ENCODE assay signal across 21 cellular contexts in genomic region chrX:27910412-27910811, GRCh38.
DNase-seq lines count a peak whose midpoint lies in the region; ATAC-seq, FAIRE-seq and TF ChIP-seq lines count a peak whose summit lies in the region.
"Had no signal": no experiment of that assay in that cellular context is flagged by ENCODE, and none has a peak within 500 bp of the region (broad histone marks: within the 10 kb centered on the region; RNA-seq: fewer than 3 reads in every experiment).

No MANE protein-coding gene starts in this region.

- H2AFZ ChIP-seq in GM12878 (ENCODE audit: control insufficient read depth, low read depth, low read length) = no peak overlapping the region

- H3K27ac ChIP-seq in GM12878 (ENCODE audit: control insufficient read depth, insufficient read depth) = no peak overlapping the region
- H3K27ac ChIP-seq: 22Rv1; A549; BLaER1 treated with 17β-estradiol and CSF1 and Interleukin-3, amounts not matched to agents 10 nM and 100 nM; C4-2B had no signal

- SMC1A ChIA-PET in GM12878 (lab: Charles Lee; ENCODE audit: uncharacterized antibody, unreplicated experiment) = interaction anchor here (0.7 kb wide), 2 partner anchors 10 to 25 kb away, joined by 3 read pairs; no protein-coding TSS in a partner anchor

- no peak overlapping the region for H3K4me3 ChIP-seq in GM12878
- H3K4me3 ChIP-seq: A549; BLaER1 treated with 17β-estradiol and CSF1 and Interleukin-3, amounts not matched to agents 10 nM and 100 nM had no signal

- CTCF ChIA-PET in GM12878 (lab: Yijun Ruan, JAX) = interaction anchor here (1.7 kb wide), 1 partner anchor 9 kb away, joined by 6 read pairs; no protein-coding TSS in a partner anchor

- RAD21 ChIA-PET in GM12878 (lab: Charles Lee; ENCODE audit: unreplicated experiment) = no interaction called here

- H3K9me3 ChIP-seq in GM12878 (replicated peaks; ENCODE audit: control insufficient read depth, insufficient read depth, low read length) = no peaks in the 10 kb centered on the region
- H3K9me3 ChIP-seq: A549; BLaER1 treated with 17β-estradiol and CSF1 and Interleukin-3, amounts not matched to agents 10 nM and 100 nM; Caco-2 had no signal

- BruUV-seq in GM12878 (replicated peaks; lab: Mats Ljungman, UMichigan) = no TSS peak

- no peak for TF ChIP-seq RAD21 in GM12878 (IDR thresholded peaks at IDR 0.05; ENCODE audit: insufficient read depth, low read depth, low read length)

- 63% methylated on average over 1 of the region's 1 CpG for WGBS in GM12878 (ENCODE audit: insufficient coverage, insufficient replicate concordance, low lambda C conversion rate, missing lambda C conversion rate)

- intact Hi-C loops in GM12878 (cut with micrococcal nuclease; ENCODE audit: unreplicated experiment) = no loop called here

- no peak for TF ChIP-seq EP300 in GM12878 (IDR thresholded peaks at IDR 0.05; ENCODE audit: borderline replicate concordance in 1 of 2, control insufficient read depth in 1 of 2, low read depth in 2 of 2, low read length in 2 of 2)

- FAIRE-seq in GM12878 (lab: Jason Lieb, UNC) = no peak
- FAIRE-seq: A549, D721Med, G401.6, GM12892, GM18507, GM19239 had no signal

- no peak overlapping the region for H3K9ac ChIP-seq in GM12878 (ENCODE audit: control insufficient read depth, insufficient read depth, low read length)
- H3K9ac ChIP-seq: BLaER1 treated with 17β-estradiol and CSF1 and Interleukin-3, amounts not matched to agents 10 nM and 100 nM had no signal

- DNase-seq in NCI-H1417 (lab: John Stamatoyannopoulos, UW) (peak in 2 of 3 experiments; percentile 34 to 59), NCI-H1417 treated with DMSO at 0.1 percent for 48 hours (lab: John Stamatoyannopoulos, UW) (no peak), GM12878 (ENCODE audit: low read depth, low spot score) (no peak), SW480 (ENCODE audit: low spot score) (no peak)
- DNase-seq: AML-193; Caco-2; Calu3; CD4-positive, alpha-beta T cell; CD8-positive, alpha-beta T cell; DMS79 treated with DMSO at 0.1 percent for 48 hours; GF-D8 had no signal

- POLR2A ChIA-PET in GM12878 (lab: Charles Lee) = no interaction called here

- no peaks in the 10 kb centered on the region for H3K79me2 ChIP-seq in GM12878 (ENCODE audit: control insufficient read depth, insufficient read depth, low read length)

- H3K4me1 ChIP-seq in GM12878 (ENCODE audit: control insufficient read depth, insufficient read depth, low read length) = no peaks in the 10 kb centered on the region
- H3K4me1 ChIP-seq: A549, Caco-2 had no signal

- in situ Hi-C loops in GM12878 (cut with MboI) = no loop called here

- peak; percentile 57; the same call in 2 of the 3 replicates for ATAC-seq in GM12878
- ATAC-seq in GM18907 (IDR thresholded peaks at IDR 0.05; ENCODE audit: unreplicated experiment) = no peak
- ATAC-seq: A549; CD8-positive, alpha-beta T cell had no signal

- no peaks in the 10 kb centered on the region for H4K20me1 ChIP-seq in GM12878 (ENCODE audit: control insufficient read depth, insufficient read depth)
- H4K20me1 ChIP-seq: BLaER1 treated with 17β-estradiol and CSF1 and Interleukin-3, amounts not matched to agents 10 nM and 100 nM had no signal

- no peak for TF ChIP-seq POLR2A in GM12878 (IDR thresholded peaks at IDR 0.05; ENCODE audit: low read depth, low read length)

- no peak for TF ChIP-seq CTCF in GM12878 (IDR thresholded peaks at IDR 0.05 in 2 of 3, conservative IDR thresholded peaks at IDR 0.05 in 1 of 3; ENCODE audit: control insufficient read depth in 2 of 3, extremely low read depth in 1 of 3, insufficient read depth in 1 of 3, low read depth in 3 of 3, low read length in 3 of 3)

- no peaks in the 10 kb centered on the region for H3K36me3 ChIP-seq in GM12878 (ENCODE audit: control insufficient read depth in 2 of 2, insufficient read depth in 2 of 2, low read length in 1 of 2)
- H3K36me3 ChIP-seq: BLaER1 treated with 17β-estradiol and CSF1 and Interleukin-3, amounts not matched to agents 10 nM and 100 nM had no signal

- no peak overlapping the region for H3K4me2 ChIP-seq in GM12878 (ENCODE audit: control insufficient read depth, insufficient read depth)
- H3K4me2 ChIP-seq: A549; BLaER1 treated with 17β-estradiol and CSF1 and Interleukin-3, amounts not matched to agents 10 nM and 100 nM had no signal

- H3K27me3 ChIP-seq in GM12878 (replicated peaks in 1 of 2; ENCODE audit: control insufficient read depth in 2 of 2, insufficient read depth in 2 of 2, low read length in 1 of 2) = no peaks in the 10 kb centered on the region

TF ChIP-seq in GM12878, 131 proteins besides CTCF, POLR2A, EP300 and RAD21:
- TF ChIP-seq SUZ12 (IDR thresholded peaks at IDR 0.05; ENCODE audit: unreplicated experiment) = no peak
- no peak for TF ChIP-seq EZH2 (IDR thresholded peaks at IDR 0.05; ENCODE audit: borderline replicate concordance, control insufficient read depth, low read depth, low read length)
- no peak for TF ChIP-seq HDGF (IDR thresholded peaks at IDR 0.05)
- no peak for TF ChIP-seq ZNF24 (IDR thresholded peaks at IDR 0.05)
- TF ChIP-seq CREM (IDR thresholded peaks at IDR 0.05; ENCODE audit: low read depth) = no peak
- no peak for TF ChIP-seq SMAD1 (IDR thresholded peaks at IDR 0.05; ENCODE audit: low read depth, partially characterized antibody)

Comparison
In these comparisons a context has a peak if more than half of its experiments do, and no peak if none do; other contexts are left out.
1. DNase-seq: peak in NCI-H1417 (2 of 3); none in NCI-H1417 treated with DMSO at 0.1 percent for 48 hours (single experiment), GM12878 (single experiment) and SW480 (single experiment).